Comparison of ENCODE assay signal across 8 cellular contexts in genomic region chr5:140295414-140295813, GRCh38. TPM values are rescaled to one million over a fixed set of nuclear protein-coding genes. Genes with fewer than 3 reads are reported as not detected.
A peak's percentile ranks its signal among the peaks of the same experiment; 100 is the strongest.
DNase-seq lines count a peak whose midpoint lies in the region; ATAC-seq and TF ChIP-seq lines count a peak whose summit lies in the region.

No MANE protein-coding gene starts in this region.

- CTCF ChIA-PET in AG04450 (lab: Charles Lee) = interaction anchor here (0.6 to 2.0 kb wide), 4 partner anchors 18 to 56 kb away, joined by 3 to 13 read pairs (median 8); partner anchors contain the start of gene HBEGF
- CTCF ChIA-PET in RWPE1 (lab: Yijun Ruan, JAX) = interaction anchor here (1.3 kb wide), 1 partner anchor 56 kb away, joined by 3 read pairs; no protein-coding TSS in a partner anchor

- ATAC-seq in HG03175 (IDR thresholded peaks at IDR 0.05; ENCODE audit: unreplicated experiment) = no peak

- POLR2A ChIA-PET in AG04450 (lab: Yijun Ruan, JAX) = interaction anchor here (0.7 to 2.7 kb wide), 3 partner anchors 28 to 51 kb away, joined by 3 to 11 read pairs (median 4); partner anchors contain the start of gene HBEGF
- POLR2A ChIA-PET in RWPE1 (lab: Yijun Ruan, JAX; ENCODE audit: low non-redundant PET) = no interaction called here

- no peak overlapping the region for H3K4me3 ChIP-seq in AG04450 (ENCODE audit: low read depth, low read length)

- no peak overlapping the region for H3K4me3 Mint-ChIP-seq in endothelial cell (ENCODE audit: unreplicated experiment)

- peaks cover 32% of the 10 kb centered on the region for H3K4me1 Mint-ChIP-seq in endothelial cell (ENCODE audit: unreplicated experiment)

- no peaks in the 10 kb centered on the region for H3K36me3 Mint-ChIP-seq in endothelial cell (ENCODE audit: low read depth, unreplicated experiment)

- no peak overlapping the region for H3K27ac Mint-ChIP-seq in endothelial cell (ENCODE audit: unreplicated experiment)

- no peak overlapping the region for H3K27ac ChIP-seq in AG04450 (ENCODE audit: low read depth, low read length)
- H3K27ac ChIP-seq in RWPE1 = no peak overlapping the region

- no peaks in the 10 kb centered on the region for H3K27me3 ChIP-seq in AG04450 (ENCODE audit: control insufficient read depth, insufficient read depth, low read length)

- TF ChIP-seq CTCF in AG04450 (IDR thresholded peaks at IDR 0.05; ENCODE audit: low read depth, low read length) (no peak), RWPE1 (conservative IDR thresholded peaks at IDR 0.05; ENCODE audit: low read depth) (no peak), endothelial cell (IDR thresholded peaks at IDR 0.05; ENCODE audit: unreplicated experiment) (no peak)

- DNase-seq in AG04450 (ENCODE audit: low read depth, low spot score) = peak; percentile 90
- DNase-seq in HCEC 1CT = peak; percentile 94
- DNase-seq in RWPE1 (ENCODE audit: low spot score) = peak; percentile 49
- DNase-seq in glomerular visceral epithelial cell (ENCODE audit: extremely low spot score) = peak; percentile 96
- DNase-seq in superior temporal gyrus (ENCODE audit: extremely low spot score) = peak; percentile 66
- no peak for DNase-seq in endothelial cell (ENCODE audit: low spot score)
- DNase-seq in stimulated activated CD4-positive, alpha-beta T cell treated with anti-CD3 and anti-CD28 coated beads, Interleukin-2, amount 100 ng/mL, for 24 hours = no peak

- H3K9me3 Mint-ChIP-seq in endothelial cell (ENCODE audit: unreplicated experiment) = no peaks in the 10 kb centered on the region

- no peaks in the 10 kb centered on the region for H3K9me3 ChIP-seq in AG04450 (ENCODE audit: control insufficient read depth, insufficient read depth, low read length)

- peaks cover 5% of the 10 kb centered on the region for H3K27me3 Mint-ChIP-seq in endothelial cell (ENCODE audit: unreplicated experiment)

RNA-seq across cellular contexts. Expression of gene PFDN1, which starts 7.5 kb away (rescaled TPM):
- polyA plus RNA-seq in AG04450 (2011; rRNA removed) = 112 TPM in 2 replicates
- polyA minus RNA-seq in AG04450 (2011; rRNA and poly(A)+ RNA removed) = 63.8 and 90.4 TPM in 2 replicates
- total RNA-seq in endothelial cell (ENCODE audit: unreplicated experiment) = 86.2 TPM

RNA-seq across cellular contexts. Expression of gene HBEGF, which starts 51.0 kb away (rescaled TPM):
- polyA plus RNA-seq in AG04450 (2011; rRNA removed) = 6.6 and 7.0 TPM in 2 replicates
- polyA minus RNA-seq in AG04450 (2011; rRNA and poly(A)+ RNA removed) = 2.2 and 3.3 TPM in 2 replicates
- total RNA-seq in endothelial cell (ENCODE audit: unreplicated experiment) = 22.6 TPM

Comparison
In these comparisons a context has a peak if more than half of its experiments do, and no peak if none do; other contexts are left out.
1. DNase-seq: peak in AG04450 (single experiment), HCEC 1CT (single experiment), RWPE1 (single experiment), glomerular visceral epithelial cell (single experiment) and superior temporal gyrus (single experiment); none in endothelial cell (single experiment) and stimulated activated CD4-positive, alpha-beta T cell treated with anti-CD3 and anti-CD28 coated beads, Interleukin-2, amount 100 ng/mL, for 24 hours (0 of 2).